Comparison of ENCODE assay signal across 10 cellular contexts in genomic region chr2:179107737-179108136, GRCh38. TPM values are rescaled to one million over a fixed set of nuclear protein-coding genes. Genes with fewer than 3 reads are reported as not detected.
DNase-seq lines count a peak whose midpoint lies in the region; ATAC-seq and TF ChIP-seq lines count a peak whose summit lies in the region.
"Had no signal": no experiment of that assay in that cellular context is flagged by ENCODE, and none has a peak within 500 bp of the region (broad histone marks: within the 10 kb centered on the region; RNA-seq: fewer than 3 reads in every experiment).

No MANE protein-coding gene starts in this region.

- H3K9me3 ChIP-seq in lower lobe of right lung: no peaks in the 10 kb centered on the region

- H3K27me3 ChIP-seq in lower lobe of right lung (ENCODE audit: low read depth): no peaks in the 10 kb centered on the region

- no peaks in the 10 kb centered on the region for H3K27me3 Mint-ChIP-seq in activated T-helper 2 cell treated with anti-CD3 and anti-CD28 coated beads, Interferon-gamma antibody, Interleukin-2, Interleukin-4, amounts not matched to agents 10 μg/mL and 5 μg/mL and 100 μg/mL, durations not matched to agents 14 hours and 24 hours and 36 hours (ENCODE audit: low read depth)
- H3K27me3 Mint-ChIP-seq in nephron progenitor cell (ENCODE audit: low read depth, poor library complexity): no peaks in the 10 kb centered on the region

- intact Hi-C loops in activated T-helper 2 cell treated with anti-CD3 and anti-CD28 coated beads, Interferon-gamma antibody, Interleukin-2, Interleukin-4, amounts not matched to agents 10 μg/mL and 5 μg/mL and 100 μg/mL, durations not matched to agents 14 hours and 24 hours and 36 hours (cut with micrococcal nuclease): loop anchor here (1.0 to 5.0 kb wide), 3 partner anchors 60 to 585 kb away; no protein-coding TSS in a partner anchor
- intact Hi-C loops in lower lobe of right lung (cut with DNase I): no loop called here

- DNase-seq in activated T-helper 2 cell treated with anti-CD3 and anti-CD28 coated beads, Interferon-gamma antibody, Interleukin-2, Interleukin-4, amounts not matched to agents 10 μg/mL and 5 μg/mL and 100 μg/mL, durations not matched to agents 14 hours and 24 hours and 36 hours (ENCODE audit: low spot score): no peak
- no peak for DNase-seq in nephron progenitor cell
- no peak for DNase-seq in lower lobe of right lung
- no peak for DNase-seq in NCI-H1436 treated with DMSO at 0.1 percent for 48 hours (lab: John Stamatoyannopoulos, UW)
- no peak for DNase-seq in hepatic stellate cell (ENCODE audit: low spot score)
- no peak for DNase-seq in H4 (ENCODE audit: low spot score)
- DNase-seq: activated naive CD4-positive, alpha-beta T cell treated with anti-CD3 and anti-CD28 coated beads for 36 hours; islet precursor cell had no signal

- no peaks in the 10 kb centered on the region for H3K9me3 Mint-ChIP-seq in activated T-helper 2 cell treated with anti-CD3 and anti-CD28 coated beads, Interferon-gamma antibody, Interleukin-2, Interleukin-4, amounts not matched to agents 10 μg/mL and 5 μg/mL and 100 μg/mL, durations not matched to agents 14 hours and 24 hours and 36 hours
- H3K9me3 Mint-ChIP-seq in nephron progenitor cell: no peaks in the 10 kb centered on the region
- H3K9me3 Mint-ChIP-seq: activated naive CD4-positive, alpha-beta T cell treated with anti-CD3 and anti-CD28 coated beads for 36 hours had no signal

- H3K36me3 Mint-ChIP-seq in activated T-helper 2 cell treated with anti-CD3 and anti-CD28 coated beads, Interferon-gamma antibody, Interleukin-2, Interleukin-4, amounts not matched to agents 10 μg/mL and 5 μg/mL and 100 μg/mL, durations not matched to agents 14 hours and 24 hours and 36 hours (ENCODE audit: low read depth): peaks cover 28% of the 10 kb centered on the region
- H3K36me3 Mint-ChIP-seq in nephron progenitor cell (ENCODE audit: low read depth): peaks cover 70% of the 10 kb centered on the region

- H3K27ac Mint-ChIP-seq in activated T-helper 2 cell treated with anti-CD3 and anti-CD28 coated beads, Interferon-gamma antibody, Interleukin-2, Interleukin-4, amounts not matched to agents 10 μg/mL and 5 μg/mL and 100 μg/mL, durations not matched to agents 14 hours and 24 hours and 36 hours: peak overlapping the region; percentile 21
- H3K27ac Mint-ChIP-seq in nephron progenitor cell: peak overlapping the region; percentile 62
- H3K27ac Mint-ChIP-seq: activated naive CD4-positive, alpha-beta T cell treated with anti-CD3 and anti-CD28 coated beads for 36 hours had no signal

- ATAC-seq in GM18870 (IDR thresholded peaks at IDR 0.05; ENCODE audit: unreplicated experiment) (peak; percentile 39), HG03066 (IDR thresholded peaks at IDR 0.05; ENCODE audit: low read depth, unreplicated experiment) (peak; percentile 46), lower lobe of right lung (no peak)

- H3K36me3 ChIP-seq in lower lobe of right lung: peaks cover 51% of the 10 kb centered on the region

- no peak overlapping the region for H3K4me3 ChIP-seq in lower lobe of right lung

- no peak overlapping the region for H3K27ac ChIP-seq in lower lobe of right lung

- peaks cover 17% of the 10 kb centered on the region for H3K4me1 ChIP-seq in lower lobe of right lung

- no peak for TF ChIP-seq CTCF in nephron progenitor cell (IDR thresholded peaks at IDR 0.05)
- no peak for TF ChIP-seq CTCF in lower lobe of right lung (IDR thresholded peaks at IDR 0.05)

- peaks cover 32% of the 10 kb centered on the region for H3K4me1 Mint-ChIP-seq in activated T-helper 2 cell treated with anti-CD3 and anti-CD28 coated beads, Interferon-gamma antibody, Interleukin-2, Interleukin-4, amounts not matched to agents 10 μg/mL and 5 μg/mL and 100 μg/mL, durations not matched to agents 14 hours and 24 hours and 36 hours (ENCODE audit: low read depth)
- peaks cover 17% of the 10 kb centered on the region for H3K4me1 Mint-ChIP-seq in nephron progenitor cell

- no peak overlapping the region for H3K4me3 Mint-ChIP-seq in activated T-helper 2 cell treated with anti-CD3 and anti-CD28 coated beads, Interferon-gamma antibody, Interleukin-2, Interleukin-4, amounts not matched to agents 10 μg/mL and 5 μg/mL and 100 μg/mL, durations not matched to agents 14 hours and 24 hours and 36 hours (ENCODE audit: low read depth)
- H3K4me3 Mint-ChIP-seq in nephron progenitor cell: no peak overlapping the region
- H3K4me3 Mint-ChIP-seq: activated naive CD4-positive, alpha-beta T cell treated with anti-CD3 and anti-CD28 coated beads for 36 hours had no signal

RNA-seq across cellular contexts. Expression of gene CCDC141, which starts 57.8 kb away (rescaled TPM):
- total RNA-seq in activated T-helper 2 cell treated with anti-CD3 and anti-CD28 coated beads, Interferon-gamma antibody, Interleukin-2, Interleukin-4, amounts not matched to agents 10 μg/mL and 5 μg/mL and 100 μg/mL, durations not matched to agents 14 hours and 24 hours and 36 hours: 3.6 and 4.2 TPM in 2 replicates
- total RNA-seq in lower lobe of right lung: 40.5 TPM
- 0.02 TPM in 1 of 2 replicates, not detected in the other for total RNA-seq in H4 (2014; rRNA removed; shearing (Covaris generic))

Comparison
In these comparisons a context has a peak if more than half of its experiments do, and no peak if none do; other contexts are left out.
1. ATAC-seq: peak in GM18870 (single experiment) and HG03066 (single experiment); none in lower lobe of right lung (0 of 2).